2 cellular contexts compared by ENCODE assay signal in the genomic region with DNA sequence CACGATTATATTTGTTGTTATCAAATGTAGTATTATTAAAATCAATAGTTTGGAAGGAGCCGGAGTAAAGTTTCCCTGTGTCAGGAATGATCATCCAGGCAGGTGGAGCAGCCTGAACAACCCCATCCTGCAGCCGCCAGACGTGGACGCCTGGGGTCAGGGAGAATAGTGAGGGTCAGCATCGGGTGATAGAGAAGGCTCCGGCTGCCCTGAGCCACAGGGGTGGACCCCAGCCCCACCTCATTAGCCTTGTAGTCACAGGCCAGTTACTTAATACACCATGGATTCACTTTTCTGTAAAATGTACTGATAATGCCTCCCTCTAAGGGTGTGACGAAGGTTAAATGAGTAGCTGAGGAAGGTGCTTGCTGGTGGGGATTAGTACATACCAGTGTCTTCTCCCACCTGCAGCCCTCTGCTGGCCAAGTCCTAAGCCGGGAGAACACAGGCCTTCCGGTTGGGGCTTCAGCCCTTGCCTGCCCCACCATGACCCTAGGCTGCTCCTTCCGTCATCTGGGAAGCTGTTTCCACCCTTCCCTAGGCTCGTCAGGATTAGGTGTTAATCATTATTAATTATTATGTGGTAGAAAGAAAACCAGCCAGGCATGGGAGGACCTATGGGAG.
TF ChIP-seq lines count a peak whose summit lies in the region.

No MANE protein-coding gene starts in this region.

TF ChIP-seq in SK-N-SH treated with all-trans-retinoic acid at 6 μM for 48 hours, 23 proteins besides CTCF, POLR2A, EP300 and RAD21 (continued from another document):
- TF ChIP-seq, protein P1, sequence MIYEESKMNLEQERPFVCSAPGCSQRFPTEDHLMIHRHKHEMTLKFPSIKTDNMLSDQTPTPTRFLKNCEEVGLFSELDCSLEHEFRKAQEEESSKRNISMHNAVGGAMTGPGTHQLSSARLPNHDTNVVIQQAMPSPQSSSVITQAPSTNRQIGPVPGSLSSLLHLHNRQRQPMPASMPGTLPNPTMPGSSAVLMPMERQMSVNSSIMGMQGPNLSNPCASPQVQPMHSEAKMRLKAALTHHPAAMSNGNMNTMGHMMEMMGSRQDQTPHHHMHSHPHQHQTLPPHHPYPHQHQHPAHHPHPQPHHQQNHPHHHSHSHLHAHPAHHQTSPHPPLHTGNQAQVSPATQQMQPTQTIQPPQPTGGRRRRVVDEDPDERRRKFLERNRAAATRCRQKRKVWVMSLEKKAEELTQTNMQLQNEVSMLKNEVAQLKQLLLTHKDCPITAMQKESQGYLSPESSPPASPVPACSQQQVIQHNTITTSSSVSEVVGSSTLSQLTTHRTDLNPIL (CRISPR knock-in tag; IDR thresholded peaks at IDR 0.05; ENCODE audit: low read depth) = no peak
- TF ChIP-seq ARNTL (CRISPR knock-in tag; IDR thresholded peaks at IDR 0.05; ENCODE audit: borderline replicate concordance, low read depth) (no peak), TOX (CRISPR knock-in tag; IDR thresholded peaks at IDR 0.05; ENCODE audit: borderline replicate concordance) (no peak), OSR1 (CRISPR knock-in tag; IDR thresholded peaks at IDR 0.05) (no peak)

TF ChIP-seq in SK-N-SH, 30 proteins besides CTCF, POLR2A, EP300 and RAD21 (continued from another document):
- TF ChIP-seq, protein P2, sequence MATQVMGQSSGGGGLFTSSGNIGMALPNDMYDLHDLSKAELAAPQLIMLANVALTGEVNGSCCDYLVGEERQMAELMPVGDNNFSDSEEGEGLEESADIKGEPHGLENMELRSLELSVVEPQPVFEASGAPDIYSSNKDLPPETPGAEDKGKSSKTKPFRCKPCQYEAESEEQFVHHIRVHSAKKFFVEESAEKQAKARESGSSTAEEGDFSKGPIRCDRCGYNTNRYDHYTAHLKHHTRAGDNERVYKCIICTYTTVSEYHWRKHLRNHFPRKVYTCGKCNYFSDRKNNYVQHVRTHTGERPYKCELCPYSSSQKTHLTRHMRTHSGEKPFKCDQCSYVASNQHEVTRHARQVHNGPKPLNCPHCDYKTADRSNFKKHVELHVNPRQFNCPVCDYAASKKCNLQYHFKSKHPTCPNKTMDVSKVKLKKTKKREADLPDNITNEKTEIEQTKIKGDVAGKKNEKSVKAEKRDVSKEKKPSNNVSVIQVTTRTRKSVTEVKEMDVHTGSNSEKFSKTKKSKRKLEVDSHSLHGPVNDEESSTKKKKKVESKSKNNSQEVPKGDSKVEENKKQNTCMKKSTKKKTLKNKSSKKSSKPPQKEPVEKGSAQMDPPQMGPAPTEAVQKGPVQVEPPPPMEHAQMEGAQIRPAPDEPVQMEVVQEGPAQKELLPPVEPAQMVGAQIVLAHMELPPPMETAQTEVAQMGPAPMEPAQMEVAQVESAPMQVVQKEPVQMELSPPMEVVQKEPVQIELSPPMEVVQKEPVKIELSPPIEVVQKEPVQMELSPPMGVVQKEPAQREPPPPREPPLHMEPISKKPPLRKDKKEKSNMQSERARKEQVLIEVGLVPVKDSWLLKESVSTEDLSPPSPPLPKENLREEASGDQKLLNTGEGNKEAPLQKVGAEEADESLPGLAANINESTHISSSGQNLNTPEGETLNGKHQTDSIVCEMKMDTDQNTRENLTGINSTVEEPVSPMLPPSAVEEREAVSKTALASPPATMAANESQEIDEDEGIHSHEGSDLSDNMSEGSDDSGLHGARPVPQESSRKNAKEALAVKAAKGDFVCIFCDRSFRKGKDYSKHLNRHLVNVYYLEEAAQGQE (IDR thresholded peaks at IDR 0.05; ENCODE audit: low read depth, low read length) = no peak
- no peak for TF ChIP-seq FOXJ3 (CRISPR knock-in tag; IDR thresholded peaks at IDR 0.05)
- TF ChIP-seq POLR2AphosphoS5 (IDR thresholded peaks at IDR 0.05; ENCODE audit: low read depth, low read length) = no peak
- no peak for TF ChIP-seq TEAD4 (IDR thresholded peaks at IDR 0.05; ENCODE audit: borderline replicate concordance, insufficient read depth)
- no peak for TF ChIP-seq SIN3A (IDR thresholded peaks at IDR 0.05; ENCODE audit: borderline replicate concordance, low read depth, low read length)
- TF ChIP-seq, protein P3, sequence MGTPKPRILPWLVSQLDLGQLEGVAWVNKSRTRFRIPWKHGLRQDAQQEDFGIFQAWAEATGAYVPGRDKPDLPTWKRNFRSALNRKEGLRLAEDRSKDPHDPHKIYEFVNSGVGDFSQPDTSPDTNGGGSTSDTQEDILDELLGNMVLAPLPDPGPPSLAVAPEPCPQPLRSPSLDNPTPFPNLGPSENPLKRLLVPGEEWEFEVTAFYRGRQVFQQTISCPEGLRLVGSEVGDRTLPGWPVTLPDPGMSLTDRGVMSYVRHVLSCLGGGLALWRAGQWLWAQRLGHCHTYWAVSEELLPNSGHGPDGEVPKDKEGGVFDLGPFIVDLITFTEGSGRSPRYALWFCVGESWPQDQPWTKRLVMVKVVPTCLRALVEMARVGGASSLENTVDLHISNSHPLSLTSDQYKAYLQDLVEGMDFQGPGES (IDR thresholded peaks at IDR 0.05; ENCODE audit: low read depth, low read length) = no peak
- TF ChIP-seq YY1 (IDR thresholded peaks at IDR 0.05; ENCODE audit: low read depth) = no peak
- TF ChIP-seq, protein P4, sequence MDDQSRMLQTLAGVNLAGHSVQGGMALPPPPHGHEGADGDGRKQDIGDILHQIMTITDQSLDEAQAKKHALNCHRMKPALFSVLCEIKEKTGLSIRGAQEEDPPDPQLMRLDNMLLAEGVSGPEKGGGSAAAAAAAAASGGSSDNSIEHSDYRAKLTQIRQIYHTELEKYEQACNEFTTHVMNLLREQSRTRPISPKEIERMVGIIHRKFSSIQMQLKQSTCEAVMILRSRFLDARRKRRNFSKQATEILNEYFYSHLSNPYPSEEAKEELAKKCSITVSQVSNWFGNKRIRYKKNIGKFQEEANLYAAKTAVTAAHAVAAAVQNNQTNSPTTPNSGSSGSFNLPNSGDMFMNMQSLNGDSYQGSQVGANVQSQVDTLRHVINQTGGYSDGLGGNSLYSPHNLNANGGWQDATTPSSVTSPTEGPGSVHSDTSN (IDR thresholded peaks at IDR 0.05) = no peak
- no peak for TF ChIP-seq TAF1 (IDR thresholded peaks at IDR 0.05; ENCODE audit: borderline replicate concordance, low read depth, low read length)
- no peak for TF ChIP-seq RCOR1 (IDR thresholded peaks at IDR 0.05; ENCODE audit: low read length)
- no peak for TF ChIP-seq NRF1 (IDR thresholded peaks at IDR 0.05; ENCODE audit: low read depth, low read length)
- TF ChIP-seq, protein P5, sequence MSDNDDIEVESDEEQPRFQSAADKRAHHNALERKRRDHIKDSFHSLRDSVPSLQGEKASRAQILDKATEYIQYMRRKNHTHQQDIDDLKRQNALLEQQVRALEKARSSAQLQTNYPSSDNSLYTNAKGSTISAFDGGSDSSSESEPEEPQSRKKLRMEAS (IDR thresholded peaks at IDR 0.05; ENCODE audit: low read depth) = no peak
